ENCODE assay signal across 8 cellular contexts in genomic region chr3:196969001-196969659, GRCh38. TPM values are rescaled to one million over a fixed set of nuclear protein-coding genes. Genes with fewer than 3 reads are reported as not detected.
DNase-seq lines count a peak whose midpoint lies in the region; ATAC-seq and TF ChIP-seq lines count a peak whose summit lies in the region.

No MANE protein-coding gene starts in this region.

- H3K4ac ChIP-seq in IMR-90 (ENCODE audit: low read depth, low read length) = no peak overlapping the region

- H3K14ac ChIP-seq in IMR-90 (replicated peaks; ENCODE audit: low read depth, low read length) = no peak overlapping the region

- no peak overlapping the region for H4K91ac ChIP-seq in IMR-90 (ENCODE audit: insufficient read depth, low read depth, low read length)

- peaks cover 41% of the 10 kb centered on the region for H3K27me3 ChIP-seq in IMR-90 (ENCODE audit: control insufficient read depth, insufficient read depth, low read length)
- peaks cover 0 to 7% of the 10 kb centered on the region in 2 donors for H3K27me3 ChIP-seq in duodenal mucosa (ENCODE audit: control insufficient read depth in 1 of 2, insufficient read depth in 2 of 2, low read length in 2 of 2)
- no peaks in the 10 kb centered on the region for H3K27me3 ChIP-seq in mucosa of rectum (ENCODE audit: control insufficient read depth in 2 of 2, insufficient read depth in 2 of 2, low read length in 2 of 2)
- H3K27me3 ChIP-seq in thyroid gland = no peaks in the 10 kb centered on the region

- H3K4me1 Mint-ChIP-seq in activated B cell treated with CpG ODN at 0.5 μM for 24 hours = peaks cover 29% of the 10 kb centered on the region

- no peak overlapping the region for H2BK120ac ChIP-seq in IMR-90 (ENCODE audit: low read depth, low read length)

- no peak for TF ChIP-seq POLR2A in IMR-90 (IDR thresholded peaks at IDR 0.05; ENCODE audit: low read depth, low read length)
- TF ChIP-seq POLR2A in thyroid gland (IDR thresholded peaks at IDR 0.05) = no peak

- no peak overlapping the region for H2BK20ac ChIP-seq in IMR-90 (ENCODE audit: low read depth, low read length)

- no peak overlapping the region for H4K5ac ChIP-seq in IMR-90 (ENCODE audit: low read depth, low read length)

- no peak overlapping the region for H3K18ac ChIP-seq in IMR-90 (ENCODE audit: low read depth, low read length)

- dilution Hi-C loops in IMR-90 (cut with HindIII; ENCODE audit: low sequenced_read_pairs, unreplicated experiment) = no loop called here

- no peak overlapping the region for H3K23ac ChIP-seq in IMR-90 (ENCODE audit: low read depth, low read length)

- H3K9me1 ChIP-seq in IMR-90 (ENCODE audit: insufficient read depth, low read length) = no peaks in the 10 kb centered on the region

- H3K9me3 ChIP-seq in ES-I3 (ENCODE audit: control insufficient read depth, insufficient read depth, low read length) = peaks cover 3% of the 10 kb centered on the region; the same call in 1 of the 2 replicates
- H3K9me3 ChIP-seq in IMR-90 (ENCODE audit: control insufficient read depth, insufficient read depth, low read length) = no peaks in the 10 kb centered on the region
- H3K9me3 ChIP-seq in duodenal mucosa (ENCODE audit: control insufficient read depth in 1 of 2, low read length in 2 of 2) = no peaks in the 10 kb centered on the region
- no peaks in the 10 kb centered on the region for H3K9me3 ChIP-seq in mucosa of rectum (ENCODE audit: control insufficient read depth in 2 of 2, low read length in 2 of 2)
- H3K9me3 ChIP-seq in thyroid gland = no peaks in the 10 kb centered on the region

- peak overlapping the region; percentile 55 for H2AK9ac ChIP-seq in IMR-90 (replicated peaks; ENCODE audit: low read depth, low read length, poor library complexity)

- H3K36me3 ChIP-seq in ES-I3 (ENCODE audit: insufficient read depth, low read length) (no peaks in the 10 kb centered on the region), IMR-90 (ENCODE audit: control insufficient read depth, insufficient read depth, low read length) (no peaks in the 10 kb centered on the region), duodenal mucosa (ENCODE audit: control insufficient read depth in 1 of 2, insufficient read depth in 2 of 2, low read length in 2 of 2) (peaks cover 0 to 5% of the 10 kb centered on the region in 2 donors), mucosa of rectum (ENCODE audit: control insufficient read depth in 2 of 2, insufficient read depth in 2 of 2, low read length in 2 of 2) (peaks cover 11 to 17% of the 10 kb centered on the region in 2 donors), thyroid gland (no peaks in the 10 kb centered on the region)

- ATAC-seq in GM21526 (IDR thresholded peaks at IDR 0.05; ENCODE audit: low FRiP score, unreplicated experiment) = peak; percentile 44
- ATAC-seq in IMR-90 (ENCODE audit: low read depth) = peak; percentile 38
- peak; percentile 53 for ATAC-seq in activated B cell treated with CpG ODN at 0.5 μM for 24 hours (ENCODE audit: low read depth)

- H4K20me1 ChIP-seq in IMR-90 (ENCODE audit: insufficient read depth, low read length) = no peaks in the 10 kb centered on the region

- H4K8ac ChIP-seq in IMR-90 (ENCODE audit: low read depth in 2 of 2, low read length in 2 of 2) = no peak overlapping the region

- H3K9me3 Mint-ChIP-seq in activated B cell treated with CpG ODN at 0.5 μM for 24 hours = no peaks in the 10 kb centered on the region

- TF ChIP-seq CTCF in IMR-90 (conservative IDR thresholded peaks at IDR 0.05; ENCODE audit: low read depth, low read length) (no peak), activated B cell treated with CpG ODN at 0.5 μM for 24 hours (IDR thresholded peaks at IDR 0.05) (no peak), thyroid gland (IDR thresholded peaks at IDR 0.05) (no peak)

- no peak for DNase-seq in IMR-90
- no peak for DNase-seq in activated B cell treated with CpG ODN at 0.5 μM for 24 hours
- peak in 1 of 2 donors; percentile 13 for DNase-seq in thyroid gland
- no peak for DNase-seq in NCI-H510A treated with DMSO at 0.1 percent for 48 hours (lab: John Stamatoyannopoulos, UW)

- no TSS peak for BruUV-seq in IMR-90 (replicated peaks; lab: Mats Ljungman, UMichigan)

- H2BK5ac ChIP-seq in IMR-90 (ENCODE audit: low read depth, low read length, poor library complexity, severe bottlenecking) = no peak overlapping the region

- CTCF ChIA-PET in IMR-90 (lab: Yijun Ruan, JAX) (interaction anchor here (0.6 kb wide), 2 partner anchors 27 to 213 kb away, joined by 3 read pairs; no protein-coding TSS in a partner anchor), activated B cell treated with CpG ODN at 0.5 μM for 24 hours (lab: Charles Lee) (interaction anchor here (0.7 to 5.4 kb wide), 11 partner anchors 9 to 896 kb away, joined by 3 to 65 read pairs (median 3); partner anchors contain the start of genes NCBP2 and SENP5)

- H2AK5ac ChIP-seq in IMR-90 (ENCODE audit: low read depth, low read length) = no peak overlapping the region

- peak overlapping the region; percentile 66 for H3K9ac ChIP-seq in ES-I3 (ENCODE audit: low read depth, low read length)
- H3K9ac ChIP-seq in IMR-90 (ENCODE audit: low read depth, low read length) = no peak overlapping the region
- peak overlapping the region in 1 of 2 donors; percentile 43 for H3K9ac ChIP-seq in duodenal mucosa (ENCODE audit: low read depth in 1 of 2, low read length in 2 of 2)
- peak overlapping the region; percentile 47 to 95 for H3K9ac ChIP-seq in mucosa of rectum (ENCODE audit: low read depth in 1 of 2, low read length in 2 of 2)

- no peaks in the 10 kb centered on the region for H3K36me3 Mint-ChIP-seq in activated B cell treated with CpG ODN at 0.5 μM for 24 hours (ENCODE audit: low read depth)

- peak overlapping the region; percentile 96 for H2AFZ ChIP-seq in IMR-90 (replicated peaks; ENCODE audit: low read length, poor library complexity)

- H3K4me1 ChIP-seq in ES-I3 (ENCODE audit: insufficient read depth, low read length) (no peaks in the 10 kb centered on the region; the same call in 1 of the 2 replicates), IMR-90 (ENCODE audit: control insufficient read depth, insufficient read depth, low read length) (peaks cover 4% of the 10 kb centered on the region), duodenal mucosa (ENCODE audit: control insufficient read depth in 1 of 2, insufficient read depth in 2 of 2, low read length in 2 of 2) (peaks cover 6 to 8% of the 10 kb centered on the region in 2 donors), mucosa of rectum (ENCODE audit: control insufficient read depth in 2 of 2, insufficient read depth in 2 of 2, low read length in 2 of 2) (peaks cover 13 to 36% of the 10 kb centered on the region in 2 donors), thyroid gland (peaks cover 6 to 10% of the 10 kb centered on the region in 2 donors)

- H3K4me3 ChIP-seq in IMR-90 (ENCODE audit: insufficient read depth, low read depth, low read length) (peak overlapping the region; percentile 62), duodenal mucosa (ENCODE audit: low read depth in 1 of 2, low read length in 2 of 2) (peak overlapping the region; percentile 65 to 68), mucosa of rectum (ENCODE audit: low read length in 2 of 2) (peak overlapping the region; percentile 65 to 82), thyroid gland (replicated peaks in 1 of 3) (peak overlapping the region; percentile 39 to 69 (median 58))

- H3K4me2 ChIP-seq in IMR-90 (ENCODE audit: low read depth, low read length) = peak overlapping the region; percentile 74

- POLR2A ChIA-PET in IMR-90 (lab: Charles Lee; ENCODE audit: unreplicated experiment) (no interaction called here), activated B cell treated with CpG ODN at 0.5 μM for 24 hours (lab: Charles Lee) (interaction anchor here (0.5 to 3.2 kb wide), 4 partner anchors 27 to 641 kb away, joined by 4 to 14 read pairs (median 4); partner anchors contain the start of gene NCBP2)

- no peak overlapping the region for H3K56ac ChIP-seq in IMR-90 (ENCODE audit: extremely low read depth, insufficient read depth, low read length)

- H3K4me3 Mint-ChIP-seq in activated B cell treated with CpG ODN at 0.5 μM for 24 hours = peak overlapping the region; percentile 83

- H3K79me1 ChIP-seq in IMR-90 (ENCODE audit: low read depth in 1 of 2, low read length in 2 of 2) = no peaks in the 10 kb centered on the region

- H2BK15ac ChIP-seq in IMR-90 (ENCODE audit: low read depth, low read length) = no peak overlapping the region

- H3K27ac Mint-ChIP-seq in activated B cell treated with CpG ODN at 0.5 μM for 24 hours = no peak overlapping the region

- H3K27ac ChIP-seq in IMR-90 (ENCODE audit: insufficient read depth, low read length) (no peak overlapping the region), duodenal mucosa (ENCODE audit: low read depth, low read length) (no peak overlapping the region), mucosa of rectum (ENCODE audit: low read depth in 2 of 2, low read length in 2 of 2) (peak overlapping the region; percentile 86 to 94), thyroid gland (peak overlapping the region in 2 of 3 donors; percentile 62 to 73)

- no peak for TF ChIP-seq RAD21 in IMR-90 (IDR thresholded peaks at IDR 0.05; ENCODE audit: low read length)

- H3K27me3 Mint-ChIP-seq in activated B cell treated with CpG ODN at 0.5 μM for 24 hours = no peaks in the 10 kb centered on the region

- 1% methylated on average over 44 of the region's 90 CpGs; no CpG with 5 or more reads in 1 of the 2 experiments for WGBS in IMR-90 (ENCODE audit: extremely low coverage in 2 of 2, insufficient read length in 1 of 2), 2 experiments
- WGBS in thyroid gland, 2 donors = 0 to 10% methylated on average over 2 to 4 of the region's 90 CpGs

- in situ Hi-C loops in IMR-90 (cut with MboI; ENCODE audit: low sequenced_read_pairs) = loop anchor here (25.0 kb wide), 1 partner anchor 357 kb away; no protein-coding TSS in a partner anchor

- intact Hi-C loops in IMR-90 (cut with micrococcal nuclease) (no loop called here), activated B cell treated with CpG ODN at 0.5 μM for 24 hours (cut with micrococcal nuclease) (loop anchor here (1.0 to 10.0 kb wide), 5 partner anchors 54 to 717 kb away; partner anchors contain the start of genes CEP19, PIGX and SENP5), thyroid gland (cut with DNase I) (loop anchor here (10.0 kb wide), 1 partner anchor 124 kb away; no protein-coding TSS in a partner anchor)

TF ChIP-seq in IMR-90, 13 proteins besides CTCF, POLR2A, EP300 and RAD21 (continues in another document):
- TF ChIP-seq BHLHE40 (IDR thresholded peaks at IDR 0.05; ENCODE audit: low read depth, low read length) = no peak

RNA-seq across cellular contexts. Expression of gene PIGZ, which starts 0.5 kb away (rescaled TPM):
- under 0.01 and 0.18 TPM in 2 replicates for total RNA-seq in IMR-90 (2012; rRNA removed)
- 0.73 and 0.86 TPM in 2 replicates for polyA plus RNA-seq in IMR-90 (2012; rRNA removed)
- polyA plus RNA-seq in IMR-90 (2012; cell fraction: cytosol; rRNA removed) = 0.34 and 1.1 TPM in 2 replicates
- 2.6 and 3.5 TPM in 2 replicates for polyA plus RNA-seq in IMR-90 (2012; cell fraction: nucleus; rRNA removed; ENCODE audit: low replicate concordance)
- total RNA-seq in activated B cell treated with CpG ODN at 0.5 μM for 24 hours = 1.8 and 2.0 TPM in 2 replicates
- 1 to 10 TPM in 3 of 4 donors, under 1 TPM in 1; 0.46 to 9.5 (median 6.3) TPM for total RNA-seq in thyroid gland

RNA-seq across cellular contexts. Expression of gene NCBP2, which starts 26.8 kb away (rescaled TPM):
- total RNA-seq in IMR-90 (2012; rRNA removed) = 42.8 and 71.4 TPM in 2 replicates
- polyA plus RNA-seq in IMR-90 (2012; rRNA removed) = 69.7 and 73.6 TPM in 2 replicates
- polyA plus RNA-seq in IMR-90 (2012; cell fraction: cytosol; rRNA removed) = 18.8 and 26.7 TPM in 2 replicates
- 13.1 and 47.9 TPM in 2 replicates for polyA plus RNA-seq in IMR-90 (2012; cell fraction: nucleus; rRNA removed; ENCODE audit: low replicate concordance)
- 77.8 and 85.1 TPM in 2 replicates for total RNA-seq in activated B cell treated with CpG ODN at 0.5 μM for 24 hours
- 10 to 100 TPM; 42.4 to 61.3 (median 53.6) TPM for total RNA-seq in thyroid gland

Comparison
In these comparisons a context has a peak if more than half of its experiments do, and no peak if none do; other contexts are left out.
1. H3K27ac ChIP-seq: peak in mucosa of rectum (2 of 2) and thyroid gland (2 of 3); none in IMR-90 (single experiment) and duodenal mucosa (single experiment).
2. Peak in every context shown above with its lines, with median percentiles within 50 percentile points of each other: ATAC-seq and H3K4me3 ChIP-seq.